8 cellular contexts compared by ENCODE assay signal in genomic region chr1:110208916-110209650, GRCh38. TPM values are rescaled to one million over a fixed set of nuclear protein-coding genes. Genes with fewer than 3 reads are reported as not detected.
DNase-seq lines count a peak whose midpoint lies in the region; ATAC-seq and TF ChIP-seq lines count a peak whose summit lies in the region.

No MANE protein-coding gene starts in this region.

- POLR2A ChIA-PET in Panc1 (lab: Charles Lee): no interaction called here

- H4K20me1 ChIP-seq in GM23248 (ENCODE audit: insufficient read depth) (no peaks in the 10 kb centered on the region), fibroblast of lung (ENCODE audit: control insufficient read depth, extremely low read depth, insufficient read depth, low read length) (no peaks in the 10 kb centered on the region)

- no TSS peak for BruUV-seq in Panc1 (replicated peaks; lab: Mats Ljungman, UMichigan)

- in situ Hi-C loops in GM23248 (cut with MboI): loop anchor here (10.0 kb wide), 1 partner anchor 286 kb away; no protein-coding TSS in a partner anchor
- in situ Hi-C loops in Panc1 (cut with HindIII; ENCODE audit: low pct_unique_long_range_greater_than_20kb, low sequenced_read_pairs): no loop called here

- no peaks in the 10 kb centered on the region for H3K9me2 ChIP-seq in GM23248 (ENCODE audit: insufficient read depth)

- peaks cover 19% of the 10 kb centered on the region for H3K4me1 ChIP-seq in GM23248 (ENCODE audit: insufficient read depth)
- peaks cover 17% of the 10 kb centered on the region for H3K4me1 ChIP-seq in Panc1 (ENCODE audit: control insufficient read depth, insufficient read depth, low read length)
- peaks cover 2% of the 10 kb centered on the region for H3K4me1 ChIP-seq in fibroblast of lung (ENCODE audit: control insufficient read depth, extremely low read depth, insufficient read depth, low read length)

- H3K9ac ChIP-seq in GM23248 (peak overlapping the region; percentile 81), fibroblast of lung (ENCODE audit: insufficient read depth, low read length) (no peak overlapping the region)

- intact Hi-C loops in Panc1 (cut with micrococcal nuclease; ENCODE audit: unreplicated experiment): no loop called here

- 71 to 76% methylated on average over 7 of the region's 7 CpGs for WGBS in GM23248 (ENCODE audit: low coverage in 1 of 2, low lambda C conversion rate in 2 of 2, missing lambda C conversion rate in 2 of 2), 2 experiments

- H3K79me2 ChIP-seq in GM23248 (ENCODE audit: insufficient read depth) (peaks cover 35% of the 10 kb centered on the region), fibroblast of lung (ENCODE audit: control insufficient read depth, insufficient read depth, low read length) (no peaks in the 10 kb centered on the region)

- H3K4me3 ChIP-seq in GM23248: peak overlapping the region; percentile 83
- H3K4me3 ChIP-seq in Panc1 (ENCODE audit: low read depth in 2 of 2, low read length in 2 of 2): peak overlapping the region; percentile 53 to 55
- peak overlapping the region in 3 of 4 experiments; percentile 39 to 63 (median 58) for H3K4me3 ChIP-seq in fibroblast of lung (replicated peaks in 1 of 4; ENCODE audit: control extremely low read depth in 1 of 4, insufficient read depth in 1 of 4, low read depth in 3 of 4, low read length in 4 of 4)
- H3K4me3 ChIP-seq in skeletal muscle cell (ENCODE audit: low read depth, low read length): peak overlapping the region; percentile 53

- CTCF ChIA-PET in Panc1 (lab: Charles Lee): interaction anchor here (0.5 to 4.5 kb wide), 6 partner anchors 12 to 251 kb away, joined by 3 to 77 read pairs (median 5); no protein-coding TSS in a partner anchor

- peak overlapping the region; percentile 79 for H3K4me2 ChIP-seq in GM23248 (ENCODE audit: unreplicated experiment)
- peak overlapping the region; percentile 75 for H3K4me2 ChIP-seq in fibroblast of lung (ENCODE audit: extremely low read depth, insufficient read depth, low read length)

- TF ChIP-seq CTCF in Panc1 (IDR thresholded peaks at IDR 0.05) (no peak), fibroblast of lung (conservative IDR thresholded peaks at IDR 0.05 in 1 of 2, IDR thresholded peaks at IDR 0.05 in 1 of 2; ENCODE audit: low read depth in 1 of 2, low read length in 2 of 2) (no peak)

- peaks cover 13% of the 10 kb centered on the region for H3F3A ChIP-seq in GM23248 (ENCODE audit: insufficient read depth)

- no peaks in the 10 kb centered on the region for H3K36me3 ChIP-seq in GM23248 (ENCODE audit: low read depth)
- H3K36me3 ChIP-seq in Panc1 (ENCODE audit: control insufficient read depth, insufficient read depth, low read length): no peaks in the 10 kb centered on the region; the same call in 1 of the 2 replicates
- H3K36me3 ChIP-seq in fibroblast of lung (ENCODE audit: control insufficient read depth, insufficient read depth, low read length): no peaks in the 10 kb centered on the region

- H3K9me3 ChIP-seq in GM23248 (ENCODE audit: low read depth) (no peaks in the 10 kb centered on the region), Panc1 (ENCODE audit: control insufficient read depth, insufficient read depth, low read depth, low read length) (no peaks in the 10 kb centered on the region), fibroblast of lung (ENCODE audit: control insufficient read depth, insufficient read depth, low read depth, low read length) (no peaks in the 10 kb centered on the region)

- DNase-seq in GM23248 (no peak), Panc1 (ENCODE audit: low read depth, low spot score) (no peak), fibroblast of lung (ENCODE audit: low read depth in 2 of 2) (no peak), skeletal muscle cell (ENCODE audit: low read depth) (no peak)
- DNase-seq in stimulated activated CD4-positive, alpha-beta T cell treated with anti-CD3 and anti-CD28 coated beads, Interleukin-12 subunit alpha, Interleukin-12 subunit beta, amount 100 ng/mL, for 4 hours: no peak
- no peak for DNase-seq in activated CD8-positive, alpha-beta memory T cell treated with anti-CD3 and anti-CD28 coated beads, Interleukin-2, amount 50 U/mL, for 4 hours

- no peaks in the 10 kb centered on the region for H3K27me3 ChIP-seq in GM23248 (replicated peaks; ENCODE audit: insufficient read depth)
- H3K27me3 ChIP-seq in Panc1 (ENCODE audit: control insufficient read depth, insufficient read depth, low read length): no peaks in the 10 kb centered on the region
- H3K27me3 ChIP-seq in fibroblast of lung (ENCODE audit: control insufficient read depth, insufficient read depth, low read length): peaks cover 26% of the 10 kb centered on the region

- H3K27ac ChIP-seq in GM23248 (no peak overlapping the region), Panc1 (ENCODE audit: low read length) (peak overlapping the region; percentile 83), fibroblast of lung (ENCODE audit: insufficient read depth, low read length) (peak overlapping the region; percentile 29)

- no peak for ATAC-seq in Panc1
- ATAC-seq in HG03442 (IDR thresholded peaks at IDR 0.05; ENCODE audit: unreplicated experiment): no peak
- ATAC-seq in HG02938 (IDR thresholded peaks at IDR 0.05; ENCODE audit: unreplicated experiment): no peak

- peak overlapping the region; percentile 94 for H2AFZ ChIP-seq in GM23248
- H2AFZ ChIP-seq in fibroblast of lung (ENCODE audit: low read length): peak overlapping the region; percentile 77

RNA-seq across cellular contexts. Expression of gene KCNC4, which starts 1.0 kb away (rescaled TPM):
- 12.1 and 29.3 TPM in 2 replicates for total RNA-seq in GM23248 (2014; rRNA removed; shearing (Covaris generic))
- 8.0 and 8.9 TPM in 2 replicates for polyA plus RNA-seq in GM23248 (2016; fragmentation: Nextera tagmentation; extraction: Ambion mirVana)
- 15.4 TPM for total RNA-seq in Panc1 (2021; ENCODE audit: unreplicated experiment)
- 12.5 TPM for polyA plus RNA-seq in Panc1 (2012; ENCODE audit: insufficient read length)
- 0.51 and 0.66 TPM in 2 replicates for total RNA-seq in fibroblast of lung
- polyA plus RNA-seq in fibroblast of lung: 0.76 and 1.6 TPM in 2 replicates
- 1.2 and 2.4 TPM in 2 replicates for polyA plus RNA-seq in fibroblast of lung (2012)
- 1.4 and 6.2 TPM in 2 replicates for polyA minus RNA-seq in fibroblast of lung (ENCODE audit: low replicate concordance)

RNA-seq across cellular contexts. Expression of gene SLC6A17, which starts 58.8 kb away (rescaled TPM):
- 0.76 and 2.4 TPM in 2 replicates for total RNA-seq in GM23248 (2014; rRNA removed; shearing (Covaris generic))
- polyA plus RNA-seq in GM23248 (2016; fragmentation: Nextera tagmentation; extraction: Ambion mirVana) (0.34 and 0.45 TPM in 2 replicates), fibroblast of lung (0.09 and 0.14 TPM in 2 replicates)
- total RNA-seq in Panc1 (2021; ENCODE audit: unreplicated experiment) (5.7 TPM), fibroblast of lung (under 0.01 TPM in 1 of 2 replicates, not detected in the other)
- 5.5 TPM for polyA plus RNA-seq in Panc1 (2012; ENCODE audit: insufficient read length)
- polyA plus RNA-seq in fibroblast of lung (2012): 0.15 and 0.37 TPM in 2 replicates
- 0.93 and 1.3 TPM in 2 replicates for polyA minus RNA-seq in fibroblast of lung (ENCODE audit: low replicate concordance)
